In the genomic region with DNA sequence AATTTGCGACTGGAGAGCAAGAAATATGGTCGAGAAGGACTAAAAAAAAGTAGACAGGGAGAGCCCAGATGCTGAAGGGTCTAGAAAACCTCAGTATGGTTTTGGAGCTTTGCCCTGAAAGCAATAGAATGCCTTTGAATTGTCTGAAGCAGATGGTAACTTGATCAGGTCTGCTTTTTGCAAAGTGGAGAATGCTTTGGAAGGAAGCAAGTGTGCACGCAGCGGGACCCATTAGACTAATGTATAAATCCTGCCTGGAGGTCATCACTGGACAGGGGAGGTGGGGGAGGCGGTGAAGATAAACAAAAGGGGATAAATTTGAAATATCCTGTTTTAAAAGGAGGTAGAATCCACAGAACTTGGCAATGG, we compare ENCODE assay signal across 8 cellular contexts. TPM values are rescaled to one million over a fixed set of nuclear protein-coding genes. Genes with fewer than 3 reads are reported as not detected.
DNase-seq lines count a peak whose midpoint lies in the region; ATAC-seq and TF ChIP-seq lines count a peak whose summit lies in the region.

No MANE protein-coding gene starts in this region.

- no peaks in the 10 kb centered on the region for H3K27me3 ChIP-seq in tibial nerve

- CTCF ChIA-PET in Calu3 (lab: Charles Lee): no interaction called here

- no peaks in the 10 kb centered on the region for H3K9me3 Mint-ChIP-seq in Calu3 (ENCODE audit: low read depth, unreplicated experiment)

- H3K4me1 Mint-ChIP-seq in Calu3 (ENCODE audit: low read depth, unreplicated experiment): peaks cover 24% of the 10 kb centered on the region

- peak overlapping the region; percentile 47 to 88 (median 68) for H3K4me3 ChIP-seq in tibial nerve

- no peak for TF ChIP-seq EP300 in tibial nerve (IDR thresholded peaks at IDR 0.05)

- peaks cover 0 to 41% (median 9%) of the 10 kb centered on the region in 3 donors for H3K36me3 ChIP-seq in tibial nerve

- peak overlapping the region; percentile 89 for H3K27ac Mint-ChIP-seq in Calu3 (ENCODE audit: unreplicated experiment)

- peaks cover 0 to 25% (median 11%) of the 10 kb centered on the region in 4 donors for H3K4me1 ChIP-seq in tibial nerve

- WGBS in tibial nerve, 2 donors: 17 to 19% methylated on average over 5 of the region's 5 CpGs

- no peak for ATAC-seq in GM18870 (IDR thresholded peaks at IDR 0.05; ENCODE audit: unreplicated experiment)
- ATAC-seq in GM21367 (IDR thresholded peaks at IDR 0.05; ENCODE audit: unreplicated experiment): no peak

- intact Hi-C loops in Calu3 (cut with micrococcal nuclease; ENCODE audit: unreplicated experiment): no loop called here

- no peak for TF ChIP-seq POLR2A in tibial nerve (IDR thresholded peaks at IDR 0.05)

- peaks cover 38% of the 10 kb centered on the region for H3K36me3 Mint-ChIP-seq in Calu3 (ENCODE audit: insufficient read depth, unreplicated experiment)

- H3K9me3 ChIP-seq in tibial nerve: no peaks in the 10 kb centered on the region

- TF ChIP-seq CTCF in Calu3 (IDR thresholded peaks at IDR 0.05; ENCODE audit: unreplicated experiment): no peak
- TF ChIP-seq CTCF in tibial nerve (IDR thresholded peaks at IDR 0.05): no peak

- peak overlapping the region; percentile 93 for H3K4me3 Mint-ChIP-seq in Calu3 (ENCODE audit: low read depth, unreplicated experiment)

- DNase-seq in Calu3 (no peak), M059J (ENCODE audit: low read depth) (peak; percentile 65), amniotic epithelial cell (ENCODE audit: low read depth) (peak; percentile 31), left kidney (ENCODE audit: low read depth, low spot score) (peak; percentile 94), tibial nerve (ENCODE audit: low spot score in 2 of 2) (no peak)
- no peak for DNase-seq in stimulated activated CD8-positive, alpha-beta memory T cell treated with anti-CD3 and anti-CD28 coated beads, Interleukin-4, amount 100 ng/mL, for 48 hours

- no peaks in the 10 kb centered on the region for H3K27me3 Mint-ChIP-seq in Calu3 (ENCODE audit: unreplicated experiment)

- peak overlapping the region; percentile 72 to 92 (median 84) for H3K27ac ChIP-seq in tibial nerve

- TSS peak; percentile 79 for BruUV-seq in Calu3 (replicated peaks; lab: Mats Ljungman, UMichigan)

RNA-seq across cellular contexts. Expression of gene HINFP, which starts 0.8 kb away (rescaled TPM):
- total RNA-seq in Calu3 (2022): 21.8 and 22.6 TPM in 2 replicates
- total RNA-seq in M059J (2014; rRNA removed; shearing (Covaris generic)): 10.8 and 20.1 TPM in 2 replicates
- 10 to 100 TPM; 21.9 to 36.1 (median 27.0) TPM for total RNA-seq in tibial nerve

RNA-seq across cellular contexts. Expression of gene C2CD2L, which starts 13.5 kb away (rescaled TPM):
- total RNA-seq in Calu3 (2022) (7.8 and 9.5 TPM in 2 replicates), tibial nerve (10 to 100 TPM; 11.4 to 13.8 (median 12.3) TPM)
- 7.1 and 10.3 TPM in 2 replicates for total RNA-seq in M059J (2014; rRNA removed; shearing (Covaris generic))

RNA-seq across cellular contexts. Expression of gene DPAGT1, which starts 19.0 kb away (rescaled TPM):
- total RNA-seq in Calu3 (2022) (46.7 and 47.6 TPM in 2 replicates), tibial nerve (10 to 100 TPM; 20.7 to 33.9 (median 23.5) TPM)
- total RNA-seq in M059J (2014; rRNA removed; shearing (Covaris generic)): 42.1 and 50.9 TPM in 2 replicates

RNA-seq across cellular contexts. Expression of gene ABCG4, which starts 28.2 kb away (rescaled TPM):
- total RNA-seq in Calu3 (2022): not detected in 2 replicates
- total RNA-seq in M059J (2014; rRNA removed; shearing (Covaris generic)): 0.49 TPM in 1 of 2 replicates, not detected in the other
- under 1 TPM in 2 of 4 donors, not detected in 2; under 0.01 to 0.30 TPM for total RNA-seq in tibial nerve

RNA-seq across cellular contexts. Expression of gene HMBS, which starts 35.9 kb away (rescaled TPM):
- total RNA-seq in Calu3 (2022) (35.2 and 39.6 TPM in 2 replicates), tibial nerve (10 to 100 TPM in 3 of 4 donors, 1 to 10 TPM in 1; 6.7 to 18.3 (median 10.6) TPM)
- 17.2 and 18.5 TPM in 2 replicates for total RNA-seq in M059J (2014; rRNA removed; shearing (Covaris generic))

Comparison
In these comparisons a context has a peak if more than half of its experiments do, and no peak if none do; other contexts are left out.
1. DNase-seq: peak in M059J (single experiment), amniotic epithelial cell (single experiment) and left kidney (single experiment); none in Calu3 (single experiment), tibial nerve (0 of 2) and stimulated activated CD8-positive, alpha-beta memory T cell treated with anti-CD3 and anti-CD28 coated beads, Interleukin-4, amount 100 ng/mL, for 48 hours (single experiment).